10 cellular contexts compared by ENCODE assay signal in genomic region chr3:66297260-66297863, GRCh38.
A peak's percentile ranks its signal among the peaks of the same experiment; 100 is the strongest.
DNase-seq lines count a peak whose midpoint lies in the region; ATAC-seq and TF ChIP-seq lines count a peak whose summit lies in the region.
"Had no signal": no experiment of that assay in that cellular context is flagged by ENCODE, and none has a peak within 500 bp of the region (broad histone marks: within the 10 kb centered on the region; RNA-seq: fewer than 3 reads in every experiment).

No MANE protein-coding gene starts in this region.

- H3K9me3 ChIP-seq in SK-N-MC (ENCODE audit: low read depth, low read length) = no peaks in the 10 kb centered on the region
- H3K9me3 ChIP-seq in effector memory CD4-positive, alpha-beta T cell (ENCODE audit: control insufficient read depth, low read length) = no peaks in the 10 kb centered on the region
- H3K9me3 ChIP-seq in gastrocnemius medialis = no peaks in the 10 kb centered on the region
- H3K9me3 ChIP-seq: breast epithelium had no signal

- no peak for TF ChIP-seq CTCF in gastrocnemius medialis (IDR thresholded peaks at IDR 0.05 in 4 of 5, conservative IDR thresholded peaks at IDR 0.05 in 1 of 5)

- peak overlapping the region; percentile 89 to 95 for H3K27ac Mint-ChIP-seq in natural killer cell treated with Interleukin-12 subunit alpha and Interleukin-12 subunit beta and Interleukin-15 and Interleukin-18, amount 100 ng/mL, for 72 hours

- intact Hi-C loops in gastrocnemius medialis (cut with DNase I; ENCODE audit: low total_unique reads) = no loop called here

- DNase-seq in EH (ENCODE audit: low read depth) (peak; percentile 35), SK-N-MC (ENCODE audit: low read depth, low spot score) (no peak), gastrocnemius medialis (no peak)
- no peak for DNase-seq in effector memory CD4-positive, alpha-beta T cell
- DNase-seq in natural killer cell treated with Interleukin-12 subunit alpha and Interleukin-12 subunit beta and Interleukin-15 and Interleukin-18, amount 100 ng/mL, for 72 hours (ENCODE audit: low spot score) = no peak
- DNase-seq: activated CD4-positive, alpha-beta T cell treated with anti-CD3 and anti-CD28 coated beads, Interleukin-2, amount 50 U/mL, for 48 hours; KBM-7 had no signal

- H3K4me3 ChIP-seq in SK-N-MC = no peak overlapping the region
- no peak overlapping the region for H3K4me3 ChIP-seq in effector memory CD4-positive, alpha-beta T cell (ENCODE audit: insufficient read depth, low read depth, low read length, poor library complexity, severe bottlenecking)
- H3K4me3 ChIP-seq in gastrocnemius medialis = no peak overlapping the region
- H3K4me3 ChIP-seq: breast epithelium had no signal

- no peak overlapping the region for H3K9ac ChIP-seq in SK-N-MC (ENCODE audit: insufficient read length)

- peaks cover 38 to 39% of the 10 kb centered on the region in 2 donors for H3K4me1 Mint-ChIP-seq in natural killer cell treated with Interleukin-12 subunit alpha and Interleukin-12 subunit beta and Interleukin-15 and Interleukin-18, amount 100 ng/mL, for 72 hours (ENCODE audit: low read depth in 2 of 2)

- ATAC-seq in natural killer cell treated with Interleukin-12 subunit alpha and Interleukin-12 subunit beta and Interleukin-15 and Interleukin-18, amount 100 ng/mL, for 72 hours = no peak
- ATAC-seq in gastrocnemius medialis (no peak), GM19397 (IDR thresholded peaks at IDR 0.05; ENCODE audit: unreplicated experiment) (no peak)
- no peak for ATAC-seq in activated CD4-positive, CD25-positive, alpha-beta regulatory T cell treated with anti-CD3 and anti-CD28 coated beads, Interleukin-2, amount 50 U/mL, for 24 hours

- H3K4me3 Mint-ChIP-seq in natural killer cell treated with Interleukin-12 subunit alpha and Interleukin-12 subunit beta and Interleukin-15 and Interleukin-18, amount 100 ng/mL, for 72 hours = peak overlapping the region; percentile 60

- H3K27me3 Mint-ChIP-seq in natural killer cell treated with Interleukin-12 subunit alpha and Interleukin-12 subunit beta and Interleukin-15 and Interleukin-18, amount 100 ng/mL, for 72 hours = no peaks in the 10 kb centered on the region

- H3K27me3 ChIP-seq in effector memory CD4-positive, alpha-beta T cell (replicated peaks; ENCODE audit: control insufficient read depth, insufficient read depth, low read length, poor library complexity, severe bottlenecking) = no peaks in the 10 kb centered on the region
- H3K27me3 ChIP-seq in gastrocnemius medialis = no peaks in the 10 kb centered on the region
- H3K27me3 ChIP-seq: breast epithelium had no signal

- in situ Hi-C loops in gastrocnemius medialis (cut with MboI; ENCODE audit: low sequenced_read_pairs in 4 of 4) = loop anchor here in 2 of 4 donors (25.0 kb wide), 1 partner anchor 215 kb away; the partner anchor contains the start of gene LRIG1 (in 2 of the 2)

- no peaks in the 10 kb centered on the region for H3K36me3 ChIP-seq in SK-N-MC (ENCODE audit: insufficient read depth, low read length)
- H3K36me3 ChIP-seq in effector memory CD4-positive, alpha-beta T cell (ENCODE audit: control insufficient read depth, insufficient read depth, low read length) = no peaks in the 10 kb centered on the region
- H3K36me3 ChIP-seq in gastrocnemius medialis = no peaks in the 10 kb centered on the region
- H3K36me3 ChIP-seq: breast epithelium had no signal

- no peaks in the 10 kb centered on the region for H3K9me3 Mint-ChIP-seq in natural killer cell treated with Interleukin-12 subunit alpha and Interleukin-12 subunit beta and Interleukin-15 and Interleukin-18, amount 100 ng/mL, for 72 hours

- H3K36me3 Mint-ChIP-seq in natural killer cell treated with Interleukin-12 subunit alpha and Interleukin-12 subunit beta and Interleukin-15 and Interleukin-18, amount 100 ng/mL, for 72 hours = no peaks in the 10 kb centered on the region

- TF ChIP-seq POLR2A in gastrocnemius medialis (IDR thresholded peaks at IDR 0.05) = no peak

- peaks cover 26% of the 10 kb centered on the region for H3K4me1 ChIP-seq in effector memory CD4-positive, alpha-beta T cell (ENCODE audit: control insufficient read depth, insufficient read depth, low read length, poor library complexity, severe bottlenecking)
- H3K4me1 ChIP-seq in gastrocnemius medialis = peaks cover 25 to 35% of the 10 kb centered on the region in 2 donors
- H3K4me1 ChIP-seq: breast epithelium had no signal

- peak overlapping the region; percentile 78 for H3K27ac ChIP-seq in SK-N-MC
- H3K27ac ChIP-seq in effector memory CD4-positive, alpha-beta T cell (ENCODE audit: insufficient read depth, low read length, poor library complexity, severe bottlenecking) = peak overlapping the region; percentile 27
- no peak overlapping the region for H3K27ac ChIP-seq in gastrocnemius medialis
- H3K27ac ChIP-seq: breast epithelium had no signal

Comparison
In these comparisons a context has a peak if more than half of its experiments do, and no peak if none do; other contexts are left out.
1. H3K27ac ChIP-seq: peak in SK-N-MC (single experiment) and effector memory CD4-positive, alpha-beta T cell (single experiment); none in gastrocnemius medialis (0 of 4).